ENCODE assay signal across 8 cellular contexts in genomic region chr20:35768731-35769664, GRCh38. TPM values are rescaled to one million over a fixed set of nuclear protein-coding genes. Genes with fewer than 3 reads are reported as not detected.
DNase-seq lines count a peak whose midpoint lies in the region; ATAC-seq and TF ChIP-seq lines count a peak whose summit lies in the region.

No MANE protein-coding gene starts in this region.

- peaks cover 6% of the 10 kb centered on the region for H3K9me3 Mint-ChIP-seq in T-helper 1 cell treated with Interleukin-12 subunit alpha and Interleukin-12 subunit beta and Interleukin-4 antibody, amounts not matched to agents 30 μg/mL and 1 μg/mL, for 36 hours

- peak overlapping the region; percentile 72 for H3K9ac ChIP-seq in skeletal muscle satellite cell (ENCODE audit: low read depth, low read length)

- H3K27me3 Mint-ChIP-seq in T-helper 1 cell treated with Interleukin-12 subunit alpha and Interleukin-12 subunit beta and Interleukin-4 antibody, amounts not matched to agents 30 μg/mL and 1 μg/mL, for 36 hours (ENCODE audit: low read depth) = no peaks in the 10 kb centered on the region

- peak overlapping the region; percentile 51 for H3K4me2 ChIP-seq in skeletal muscle satellite cell (ENCODE audit: low read length)

- H3K36me3 Mint-ChIP-seq in T-helper 1 cell treated with Interleukin-12 subunit alpha and Interleukin-12 subunit beta and Interleukin-4 antibody, amounts not matched to agents 30 μg/mL and 1 μg/mL, for 36 hours (ENCODE audit: low read depth) = peaks cover 13% of the 10 kb centered on the region

- H3K4me1 Mint-ChIP-seq in T-helper 1 cell treated with Interleukin-12 subunit alpha and Interleukin-12 subunit beta and Interleukin-4 antibody, amounts not matched to agents 30 μg/mL and 1 μg/mL, for 36 hours (ENCODE audit: low read depth) = peaks cover 36% of the 10 kb centered on the region

- H3K4me3 ChIP-seq in cardiac fibroblast (replicated peaks in 1 of 2; ENCODE audit: low read depth in 2 of 2, low read length in 2 of 2) (no peak overlapping the region), skeletal muscle satellite cell (ENCODE audit: low read length) (peak overlapping the region; percentile 4)

- H3K9me3 ChIP-seq in skeletal muscle satellite cell (replicated peaks; ENCODE audit: low read length) = no peaks in the 10 kb centered on the region

- H3K4me1 ChIP-seq in skeletal muscle satellite cell (ENCODE audit: control insufficient read depth, insufficient read depth, low read length) = peaks cover 33% of the 10 kb centered on the region

- no peaks in the 10 kb centered on the region for H3K36me3 ChIP-seq in skeletal muscle satellite cell (ENCODE audit: insufficient read depth, low read length)

- peak; percentile 97 for DNase-seq in EH (ENCODE audit: low read depth)
- DNase-seq in M059J (ENCODE audit: low read depth) = peak; percentile 99
- DNase-seq in cardiac fibroblast (ENCODE audit: low read depth in 2 of 2) = peak; percentile 99
- peak; percentile 94 for DNase-seq in islet precursor cell
- no peak for DNase-seq in NCI-H526 (lab: John Stamatoyannopoulos, UW)

- H3K27me3 ChIP-seq in skeletal muscle satellite cell (ENCODE audit: control insufficient read depth, insufficient read depth, low read length) = no peaks in the 10 kb centered on the region

- peak overlapping the region; percentile 99 for H3K27ac Mint-ChIP-seq in T-helper 1 cell treated with Interleukin-12 subunit alpha and Interleukin-12 subunit beta and Interleukin-4 antibody, amounts not matched to agents 30 μg/mL and 1 μg/mL, for 36 hours

- TF ChIP-seq CTCF in cardiac fibroblast (IDR thresholded peaks at IDR 0.05; ENCODE audit: low read depth, low read length) = no peak

- peak overlapping the region; percentile 45 for H3K4me3 Mint-ChIP-seq in T-helper 1 cell treated with Interleukin-12 subunit alpha and Interleukin-12 subunit beta and Interleukin-4 antibody, amounts not matched to agents 30 μg/mL and 1 μg/mL, for 36 hours

- ATAC-seq in HG03342 (IDR thresholded peaks at IDR 0.05; ENCODE audit: unreplicated experiment) = no peak

RNA-seq across cellular contexts. Expression of gene PHF20, which starts 2.8 kb away (rescaled TPM):
- 23.4 and 57.6 TPM in 2 replicates for total RNA-seq in M059J (2014; rRNA removed; shearing (Covaris generic))
- 22.3 and 28.9 TPM in 2 replicates for total RNA-seq in skeletal muscle satellite cell (2012; rRNA removed)

RNA-seq across cellular contexts. Expression of gene RBM39, which starts 26.9 kb away (rescaled TPM):
- 139 and 201 TPM in 2 replicates for total RNA-seq in M059J (2014; rRNA removed; shearing (Covaris generic))
- 181 and 214 TPM in 2 replicates for total RNA-seq in skeletal muscle satellite cell (2012; rRNA removed)

Comparison
In these comparisons a context has a peak if more than half of its experiments do, and no peak if none do; other contexts are left out.
1. DNase-seq: peak in EH (single experiment), M059J (single experiment), cardiac fibroblast (2 of 2) and islet precursor cell (single experiment); none in NCI-H526 (0 of 2).